In the genomic region with DNA sequence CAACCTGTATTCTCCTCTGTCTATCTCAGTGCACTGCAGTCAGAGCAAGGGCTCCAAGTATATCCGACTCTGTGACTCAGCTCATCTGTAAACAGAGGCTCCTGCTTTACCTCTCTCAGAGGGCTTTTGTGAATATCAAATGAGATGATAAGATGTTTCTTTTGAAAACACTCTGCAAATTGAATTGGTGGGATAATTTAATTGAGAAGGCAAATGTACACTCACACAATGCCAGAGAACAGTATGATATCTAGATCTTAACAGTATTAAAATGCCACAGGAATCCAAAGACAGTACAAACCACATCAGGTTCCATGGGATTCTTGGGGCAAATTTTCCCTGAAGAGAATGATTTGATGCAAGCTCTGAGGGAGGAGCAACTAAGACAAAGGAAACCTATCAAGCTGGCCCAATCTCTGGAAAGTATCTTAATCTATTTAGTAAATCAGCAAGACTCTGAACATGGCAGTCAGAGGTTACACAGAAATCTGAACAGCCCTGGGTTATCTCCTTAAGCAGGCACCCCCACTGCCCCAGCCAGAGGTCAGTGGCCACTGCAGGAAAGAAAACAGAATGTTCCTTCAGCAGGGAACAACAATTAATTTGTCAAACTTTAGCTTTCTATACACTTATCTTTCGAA, we compare ENCODE assay signal across 11 cellular contexts. TPM values are rescaled to one million over a fixed set of nuclear protein-coding genes. Genes with fewer than 3 reads are reported as not detected.
DNase-seq lines count a peak whose midpoint lies in the region; FAIRE-seq and TF ChIP-seq lines count a peak whose summit lies in the region.
"Had no signal": no experiment of that assay in that cellular context is flagged by ENCODE, and none has a peak within 500 bp of the region (broad histone marks: within the 10 kb centered on the region; RNA-seq: fewer than 3 reads in every experiment).

No MANE protein-coding gene starts in this region.

- no peak overlapping the region for H3K4me2 ChIP-seq in astrocyte (ENCODE audit: low read length)

- H3K36me3 ChIP-seq in astrocyte (ENCODE audit: insufficient read depth, low read length) (no peaks in the 10 kb centered on the region), kidney (ENCODE audit: control insufficient read depth in 1 of 2, insufficient read depth in 2 of 2, low read length in 2 of 2) (no peaks in the 10 kb centered on the region), subcutaneous abdominal adipose tissue (ENCODE audit: control insufficient read depth in 5 of 5, insufficient read depth in 5 of 5, low read length in 5 of 5) (no peaks in the 10 kb centered on the region)

- H3K27me3 ChIP-seq in astrocyte (ENCODE audit: insufficient read depth, low read length): no peaks in the 10 kb centered on the region
- no peaks in the 10 kb centered on the region for H3K27me3 ChIP-seq in subcutaneous abdominal adipose tissue (ENCODE audit: control insufficient read depth in 5 of 5, insufficient read depth in 4 of 5, low read length in 5 of 5)

- H3K79me2 ChIP-seq in astrocyte (ENCODE audit: insufficient read depth, low read length): peaks cover 5% of the 10 kb centered on the region

- H3K9me3 ChIP-seq in astrocyte (ENCODE audit: insufficient read depth, low read depth, low read length) (no peaks in the 10 kb centered on the region), kidney (ENCODE audit: control insufficient read depth in 1 of 2, low read length in 2 of 2) (no peaks in the 10 kb centered on the region), subcutaneous abdominal adipose tissue (ENCODE audit: control insufficient read depth in 5 of 5, low read length in 5 of 5) (no peaks in the 10 kb centered on the region)

- H3K4me1 ChIP-seq in astrocyte (ENCODE audit: insufficient read depth, low read length) (peaks cover 39% of the 10 kb centered on the region), kidney (ENCODE audit: control insufficient read depth in 1 of 2, insufficient read depth in 1 of 2, low read depth in 1 of 2, low read length in 2 of 2) (peaks cover 18 to 21% of the 10 kb centered on the region in 2 donors), subcutaneous abdominal adipose tissue (ENCODE audit: control insufficient read depth in 5 of 5, insufficient read depth in 5 of 5, low read length in 5 of 5) (peaks cover 0 to 30% (median 7%) of the 10 kb centered on the region in 5 donors)

- DNase-seq in DMS 273 (lab: John Stamatoyannopoulos, UW; ENCODE audit: unreplicated experiment): peak; percentile 26
- no peak for DNase-seq in DMS 273 treated with DMSO at 0.1 percent for 48 hours (lab: John Stamatoyannopoulos, UW)
- peak; percentile 32 for DNase-seq in astrocyte (ENCODE audit: low read depth)
- peak; percentile 69 for DNase-seq in kidney
- DNase-seq in medulla oblongata (ENCODE audit: extremely low spot score): no peak
- DNase-seq in AG20443 (ENCODE audit: low spot score): no peak
- DNase-seq in HuH-7 (ENCODE audit: low spot score): no peak
- DNase-seq: 8988T, NCI-H1092 treated with DMSO at 0.1 percent for 48 hours had no signal

- TF ChIP-seq CTCF in astrocyte (IDR thresholded peaks at IDR 0.05; ENCODE audit: insufficient read depth, low read depth, low read length) (no peak), kidney (IDR thresholded peaks at IDR 0.05; ENCODE audit: borderline replicate concordance, extremely low read depth, insufficient read depth) (no peak)

- no peaks in the 10 kb centered on the region for H3K9me3 Mint-ChIP-seq in astrocyte (ENCODE audit: unreplicated experiment)

- no peak for FAIRE-seq in astrocyte (lab: Jason Lieb, UNC)
- FAIRE-seq in kidney (lab: Jason Lieb, UNC): no peak
- FAIRE-seq: endometrium had no signal

- peak overlapping the region; percentile 27 for H3K4me3 Mint-ChIP-seq in astrocyte (ENCODE audit: unreplicated experiment)

- peak overlapping the region; percentile 97 for H3K27ac Mint-ChIP-seq in astrocyte (ENCODE audit: unreplicated experiment)

- H3K4me3 ChIP-seq in astrocyte (ENCODE audit: insufficient read depth, low read depth, low read length): no peak overlapping the region
- H3K4me3 ChIP-seq in kidney (ENCODE audit: low read length in 2 of 2): peak overlapping the region in 1 of 2 donors; percentile 4
- H3K4me3 ChIP-seq in subcutaneous abdominal adipose tissue (ENCODE audit: low read depth in 1 of 5, low read length in 5 of 5): no peak overlapping the region

- H3K36me3 Mint-ChIP-seq in astrocyte (ENCODE audit: low read depth, unreplicated experiment): no peaks in the 10 kb centered on the region

- H3K4me1 Mint-ChIP-seq in astrocyte (ENCODE audit: low read depth, unreplicated experiment): peaks cover 65% of the 10 kb centered on the region

- no peak overlapping the region for H2AFZ ChIP-seq in astrocyte (ENCODE audit: low read depth, low read length)

- intact Hi-C loops in kidney (cut with DNase I): no loop called here

- H3K27ac ChIP-seq in astrocyte (ENCODE audit: low read depth, low read length): no peak overlapping the region
- peak overlapping the region; percentile 39 to 54 for H3K27ac ChIP-seq in kidney (ENCODE audit: low read depth in 2 of 2, low read length in 2 of 2)
- peak overlapping the region; percentile 15 for H3K27ac ChIP-seq in subcutaneous abdominal adipose tissue (ENCODE audit: low read depth, low read length)

- H3K9ac ChIP-seq in astrocyte (ENCODE audit: low read length): no peak overlapping the region
- H3K9ac ChIP-seq in kidney (ENCODE audit: low read length in 2 of 2): no peak overlapping the region
- H3K9ac ChIP-seq in subcutaneous abdominal adipose tissue (ENCODE audit: low read length in 5 of 5): no peak overlapping the region

- no peaks in the 10 kb centered on the region for H3K27me3 Mint-ChIP-seq in astrocyte (ENCODE audit: low read depth, unreplicated experiment)

- H4K20me1 ChIP-seq in astrocyte (ENCODE audit: insufficient read depth, low read length): peaks cover 7% of the 10 kb centered on the region

RNA-seq across cellular contexts. Expression of gene DOCK4, which starts 45.9 kb away (rescaled TPM):
- total RNA-seq in astrocyte (31.4 and 32.2 TPM in 2 replicates), kidney (38.9 TPM)
- 3.2 TPM for polyA plus RNA-seq in kidney (ENCODE audit: insufficient read depth, low read depth, low replicate concordance)

RNA-seq across cellular contexts. Expression of gene ZNF277, which starts 46.2 kb away (rescaled TPM):
- total RNA-seq in astrocyte: 22.9 and 23.0 TPM in 2 replicates
- 25.0 TPM for total RNA-seq in kidney
- polyA plus RNA-seq in kidney (ENCODE audit: insufficient read depth, low read depth, low replicate concordance): 18.7 TPM

Comparison
In these comparisons a context has a peak if more than half of its experiments do, and no peak if none do; other contexts are left out.
1. DNase-seq: peak in DMS 273 (single experiment), astrocyte (single experiment) and kidney (single experiment); none in DMS 273 treated with DMSO at 0.1 percent for 48 hours (single experiment), medulla oblongata (single experiment), AG20443 (single experiment) and HuH-7 (single experiment).